ENCODE assay signal across 19 cellular contexts in the genomic region with DNA sequence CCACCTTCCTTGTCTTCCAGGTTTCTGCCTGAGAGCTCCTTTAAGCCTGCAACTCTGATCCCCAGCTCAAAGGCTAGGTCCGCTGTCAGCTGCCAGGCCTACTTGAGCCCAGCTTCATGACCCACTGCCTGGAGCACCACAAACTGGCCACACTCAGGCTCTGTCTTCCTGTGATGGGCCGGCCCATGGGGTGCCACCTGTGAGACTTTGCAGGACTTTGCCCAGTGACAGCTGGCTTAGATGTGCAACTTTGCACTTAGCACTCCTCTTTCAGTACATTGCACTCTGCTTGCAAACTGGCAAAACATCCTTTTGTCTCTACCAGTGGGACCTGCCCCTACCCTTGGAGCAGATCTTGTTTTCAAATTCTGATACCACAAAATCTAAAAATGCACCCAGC.
DNase-seq lines count a peak whose midpoint lies in the region; ATAC-seq, FAIRE-seq and TF ChIP-seq lines count a peak whose summit lies in the region.
"Had no signal": no experiment of that assay in that cellular context is flagged by ENCODE, and none has a peak within 500 bp of the region (broad histone marks: within the 10 kb centered on the region; RNA-seq: fewer than 3 reads in every experiment).

No MANE protein-coding gene starts in this region.

- H3K4me3 ChIP-seq in HepG2 (replicated peaks in 1 of 3; ENCODE audit: insufficient read depth in 1 of 3, low read depth in 2 of 3, low read length in 3 of 3) (no peak overlapping the region), right lobe of liver (no peak overlapping the region), mesendoderm (ENCODE audit: low read length) (no peak overlapping the region)
- H3K4me3 ChIP-seq: GM23248 had no signal

- POLR2A ChIA-PET in HepG2 (lab: Yijun Ruan, JAX) = no interaction called here

- H3K27me3 ChIP-seq in HepG2 (ENCODE audit: control insufficient read depth in 1 of 2, insufficient read depth in 2 of 2, low read length in 2 of 2) (no peaks in the 10 kb centered on the region), right lobe of liver (no peaks in the 10 kb centered on the region), mesendoderm (ENCODE audit: insufficient read depth, low read length, poor library complexity) (no peaks in the 10 kb centered on the region)
- H3K27me3 ChIP-seq: BE2C had no signal

- H3K9me3 Mint-ChIP-seq in stimulated activated naive B cell treated with anti-CD40 and anti-IgM and Interleukin-4, amounts not matched to agents 10 μg/mL and 1 μg/mL and 100 μg/mL, for 72 hours = no peaks in the 10 kb centered on the region
- H3K9me3 Mint-ChIP-seq in activated naive CD4-positive, alpha-beta T cell treated with anti-CD3 and anti-CD28 coated beads for 36 hours = no peaks in the 10 kb centered on the region

- H3K27ac ChIP-seq in HepG2 (ENCODE audit: extremely low read length, insufficient read depth, low read length) (peak overlapping the region; percentile 24), right lobe of liver (no peak overlapping the region), VCaP (peak overlapping the region; percentile 54; the same call in 1 of the 2 replicates), mesendoderm (ENCODE audit: low read depth, low read length) (no peak overlapping the region)
- H3K27ac ChIP-seq: GM23248 had no signal

- H3K56ac ChIP-seq in mesendoderm (ENCODE audit: low read length) = peak overlapping the region; percentile 60

- no peak for TF ChIP-seq CTCF in HepG2 (CRISPR knock-in tag; IDR thresholded peaks at IDR 0.05)
- TF ChIP-seq CTCF in right lobe of liver (IDR thresholded peaks at IDR 0.05) = no peak
- no peak for TF ChIP-seq CTCF in VCaP (conservative IDR thresholded peaks at IDR 0.05)

- H2BK15ac ChIP-seq in mesendoderm (replicated peaks; ENCODE audit: low read depth) = no peak overlapping the region

- intact Hi-C loops in HepG2 (cut with micrococcal nuclease; ENCODE audit: unreplicated experiment) = loop anchor here (5.0 kb wide), 1 partner anchor 72 kb away; no protein-coding TSS in a partner anchor
- intact Hi-C loops in right lobe of liver (cut with DNase I) = no loop called here
- intact Hi-C loops in activated naive CD4-positive, alpha-beta T cell treated with anti-CD3 and anti-CD28 coated beads for 36 hours (cut with micrococcal nuclease) = no loop called here

- peak overlapping the region; percentile 28 for H4K5ac ChIP-seq in mesendoderm (ENCODE audit: low read length)

- CTCF ChIA-PET in HepG2 (lab: Yijun Ruan, JAX; ENCODE audit: low intra/inter-chr PET ratio, low total read pairs) = no interaction called here
- CTCF ChIA-PET in activated naive CD4-positive, alpha-beta T cell treated with anti-CD3 and anti-CD28 coated beads for 36 hours (lab: Charles Lee) = interaction anchor here (1.0 kb wide), 1 partner anchor 9 kb away, joined by 3 read pairs; no protein-coding TSS in a partner anchor

- TF ChIP-seq EP300 in HepG2 (IDR thresholded peaks at IDR 0.05; ENCODE audit: low read depth in 2 of 2, low read length in 2 of 2) (peak in 1 of 2 experiments; percentile 46; a peak in 1 of 4 replicates), HepG2 (CRISPR knock-in tag; IDR thresholded peaks at IDR 0.05; ENCODE audit: borderline replicate concordance) (no peak)

- no peaks in the 10 kb centered on the region for H3K79me2 ChIP-seq in HepG2 (ENCODE audit: insufficient read depth, low read length)
- no peaks in the 10 kb centered on the region for H3K79me2 ChIP-seq in mesendoderm (ENCODE audit: control insufficient read depth, insufficient read depth, low read length)

- H3K4me1 ChIP-seq in HepG2 (ENCODE audit: insufficient read depth, low read length) (peaks cover 34% of the 10 kb centered on the region), right lobe of liver (no peaks in the 10 kb centered on the region), mesendoderm (ENCODE audit: control insufficient read depth, low read depth, low read length) (peaks cover 6% of the 10 kb centered on the region)
- H3K4me1 ChIP-seq: BE2C had no signal

- no peak overlapping the region for H3K4ac ChIP-seq in mesendoderm (ENCODE audit: low read depth, low read length)

- H2AK5ac ChIP-seq in mesendoderm (ENCODE audit: low read length) = peak overlapping the region; percentile 84

- no peak overlapping the region for H2BK120ac ChIP-seq in mesendoderm (ENCODE audit: low read depth, low read length)

- H3K4me3 Mint-ChIP-seq in stimulated activated naive B cell treated with anti-CD40 and anti-IgM and Interleukin-4, amounts not matched to agents 10 μg/mL and 1 μg/mL and 100 μg/mL, for 72 hours = no peak overlapping the region
- no peak overlapping the region for H3K4me3 Mint-ChIP-seq in activated naive CD4-positive, alpha-beta T cell treated with anti-CD3 and anti-CD28 coated beads for 36 hours
- H3K4me3 Mint-ChIP-seq: CD4-positive, alpha-beta memory T cell had no signal

- H3K23ac ChIP-seq in mesendoderm (ENCODE audit: low read length) = no peak overlapping the region

- H4K8ac ChIP-seq in mesendoderm (ENCODE audit: low read depth, low read length) = no peak overlapping the region

- no peak overlapping the region for H3K4me2 ChIP-seq in HepG2 (ENCODE audit: low read depth, low read length)
- no peak overlapping the region for H3K4me2 ChIP-seq in mesendoderm (ENCODE audit: low read length)

- H2AFZ ChIP-seq in HepG2 (ENCODE audit: low read length) = no peak overlapping the region
- H2AFZ ChIP-seq: GM23248 had no signal

- H3K9me3 ChIP-seq in HepG2 (ENCODE audit: low read length) = no peaks in the 10 kb centered on the region
- no peaks in the 10 kb centered on the region for H3K9me3 ChIP-seq in right lobe of liver
- H3K9me3 ChIP-seq: BE2C had no signal

- no TSS peak for BruUV-seq in HepG2 (replicated peaks; lab: Mats Ljungman, UMichigan)

- H3K79me1 ChIP-seq in mesendoderm (ENCODE audit: low read length) = no peaks in the 10 kb centered on the region

- DNase-seq in HepG2 (ENCODE audit: low spot score) = peak; percentile 31
- no peak for DNase-seq in right lobe of liver
- no peak for DNase-seq in mesendoderm
- no peak for DNase-seq in stimulated activated naive B cell treated with anti-CD40 and anti-IgM and Interleukin-4, amounts not matched to agents 10 μg/mL and 1 μg/mL and 100 μg/mL, for 72 hours
- no peak for DNase-seq in NCI-H2107 (lab: John Stamatoyannopoulos, UW)
- DNase-seq in mucosa of gallbladder (ENCODE audit: low spot score) = no peak
- DNase-seq in activated naive CD4-positive, alpha-beta T cell treated with anti-CD3 and anti-CD28 coated beads for 36 hours = no peak
- DNase-seq: BE2C; C1 segment of cervical spinal cord; CD4-positive, alpha-beta memory T cell; DMS153; DMS79; GDM1; GM23248; HCEC 1CT had no signal

- H3K27me3 Mint-ChIP-seq in stimulated activated naive B cell treated with anti-CD40 and anti-IgM and Interleukin-4, amounts not matched to agents 10 μg/mL and 1 μg/mL and 100 μg/mL, for 72 hours = no peaks in the 10 kb centered on the region
- H3K27me3 Mint-ChIP-seq in activated naive CD4-positive, alpha-beta T cell treated with anti-CD3 and anti-CD28 coated beads for 36 hours (ENCODE audit: low read depth) = no peaks in the 10 kb centered on the region
- H3K27me3 Mint-ChIP-seq: CD4-positive, alpha-beta memory T cell had no signal

- peaks cover 20 to 27% of the 10 kb centered on the region in 2 donors for H3K4me1 Mint-ChIP-seq in stimulated activated naive B cell treated with anti-CD40 and anti-IgM and Interleukin-4, amounts not matched to agents 10 μg/mL and 1 μg/mL and 100 μg/mL, for 72 hours
- no peaks in the 10 kb centered on the region for H3K4me1 Mint-ChIP-seq in activated naive CD4-positive, alpha-beta T cell treated with anti-CD3 and anti-CD28 coated beads for 36 hours (ENCODE audit: low read depth)
- H3K4me1 Mint-ChIP-seq: CD4-positive, alpha-beta memory T cell had no signal

- FAIRE-seq in HepG2 (lab: Jason Lieb, UNC) = no peak
- FAIRE-seq: GM12892, GM18507, H54 had no signal

- in situ Hi-C loops in HepG2 (cut with HindIII; ENCODE audit: extremely low pct_ligation_motif_present, low pct_unique_long_range_greater_than_20kb) = no loop called here

- H3K36me3 ChIP-seq in HepG2 (replicated peaks in 1 of 2; ENCODE audit: control insufficient read depth in 1 of 2, insufficient read depth in 2 of 2, low read length in 2 of 2) (no peaks in the 10 kb centered on the region), right lobe of liver (no peaks in the 10 kb centered on the region), mesendoderm (ENCODE audit: control insufficient read depth, insufficient read depth, low read length) (no peaks in the 10 kb centered on the region)
- H3K36me3 ChIP-seq: BE2C had no signal

- H3K18ac ChIP-seq in mesendoderm (ENCODE audit: low read length) = no peak overlapping the region

- 83% methylated on average over 1 of the region's 2 CpGs for WGBS in HepG2 (ENCODE audit: low lambda C conversion rate)
- 54% methylated on average over 2 of the region's 2 CpGs for WGBS in right lobe of liver (ENCODE audit: insufficient coverage, low coverage, low lambda C conversion rate, missing lambda C conversion rate)
- WGBS in mesendoderm (ENCODE audit: extremely low coverage, insufficient coverage, low lambda C conversion rate) = no CpG with 5 or more reads among the region's 2 CpGs

- ATAC-seq in HepG2 = peak; percentile 95
- ATAC-seq in right lobe of liver = no peak
- no peak for ATAC-seq in stimulated activated naive B cell treated with anti-CD40 and anti-IgM and Interleukin-4, amounts not matched to agents 10 μg/mL and 1 μg/mL and 100 μg/mL, for 72 hours (replicated peaks)

- no peak for TF ChIP-seq RAD21 in HepG2 (CRISPR knock-in tag; IDR thresholded peaks at IDR 0.05)

- H3K36me3 Mint-ChIP-seq in stimulated activated naive B cell treated with anti-CD40 and anti-IgM and Interleukin-4, amounts not matched to agents 10 μg/mL and 1 μg/mL and 100 μg/mL, for 72 hours = no peaks in the 10 kb centered on the region
- no peaks in the 10 kb centered on the region for H3K36me3 Mint-ChIP-seq in activated naive CD4-positive, alpha-beta T cell treated with anti-CD3 and anti-CD28 coated beads for 36 hours (ENCODE audit: low read depth)
- H3K36me3 Mint-ChIP-seq: CD4-positive, alpha-beta memory T cell had no signal

- no peak for TF ChIP-seq POLR2A in HepG2 (IDR thresholded peaks at IDR 0.05; ENCODE audit: insufficient read depth in 1 of 2, low read depth in 2 of 2, low read length in 2 of 2)
- no peak for TF ChIP-seq POLR2A in right lobe of liver (IDR thresholded peaks at IDR 0.05)

- peak overlapping the region; percentile 21 for H3K27ac Mint-ChIP-seq in stimulated activated naive B cell treated with anti-CD40 and anti-IgM and Interleukin-4, amounts not matched to agents 10 μg/mL and 1 μg/mL and 100 μg/mL, for 72 hours
- no peak overlapping the region for H3K27ac Mint-ChIP-seq in activated naive CD4-positive, alpha-beta T cell treated with anti-CD3 and anti-CD28 coated beads for 36 hours
- H3K27ac Mint-ChIP-seq: CD4-positive, alpha-beta memory T cell had no signal

- H3K9ac ChIP-seq in HepG2 (ENCODE audit: insufficient read depth, low read depth, low read length) = no peak overlapping the region
- H3K9ac ChIP-seq in mesendoderm (ENCODE audit: low read length) = no peak overlapping the region
- H3K9ac ChIP-seq: GM23248 had no signal

- peak overlapping the region; percentile 79 for H2BK5ac ChIP-seq in mesendoderm (ENCODE audit: low read length)

- H4K20me1 ChIP-seq in HepG2 (ENCODE audit: insufficient read depth, low read length) = no peaks in the 10 kb centered on the region

TF ChIP-seq in HepG2, 621 proteins besides CTCF, POLR2A, EP300 and RAD21 (continues in another document):
- TF ChIP-seq SALL1 (CRISPR knock-in tag; IDR thresholded peaks at IDR 0.05) = peak; percentile 70

Comparison
In these comparisons a context has a peak if more than half of its experiments do, and no peak if none do; other contexts are left out.
1. H3K27ac ChIP-seq: peak in HepG2 (single experiment) and VCaP (single experiment); none in right lobe of liver (0 of 3) and mesendoderm (single experiment).